In genomic region chr16:66549284-66550131, GRCh38 we compare ENCODE assay signal across 1 cellular context.
TF ChIP-seq lines count a peak whose summit lies in the region.

Gene TK2 (minus strand): TSS chr16:66550122. CDS start chr16:66550061, 61 bp downstream.

TF ChIP-seq in K562, 482 proteins besides CTCF, POLR2A, EP300 and RAD21 (continued from another document and continues in another):
- TF ChIP-seq HEY1 (CRISPR knock-in tag; IDR thresholded peaks at IDR 0.05; ENCODE audit: borderline replicate concordance) (no peak), HCFC1 (IDR thresholded peaks at IDR 0.05; ENCODE audit: low read depth, low read length) (no peak), SP1 (CRISPR knock-in tag; IDR thresholded peaks at IDR 0.05) (0 out of 2 replicates have a peak, but pooled peaks have one; percentile 33), TBP (optimal IDR thresholded peaks at IDR 0.05; ENCODE audit: low read depth, low read length) (peak; percentile 53), STAT5A (IDR thresholded peaks at IDR 0.05; ENCODE audit: borderline replicate concordance, low read length) (no peak), NONO (IDR thresholded peaks at IDR 0.05; ENCODE audit: low read depth in 2 of 2, low read length in 1 of 2) (peak; percentile 68 to 86; a peak in 3 of 4 replicates), ZNF277 (CRISPR knock-in tag; IDR thresholded peaks at IDR 0.05; ENCODE audit: borderline replicate concordance) (no peak), MBD2 (IDR thresholded peaks at IDR 0.05; ENCODE audit: borderline replicate concordance, low read depth) (no peak), SLC30A9 (CRISPR knock-in tag; IDR thresholded peaks at IDR 0.05) (no peak), PYGO2 (tag; IDR thresholded peaks at IDR 0.05) (no peak), MYC (IDR thresholded peaks at IDR 0.05; ENCODE audit: low read depth, low read length) (peak; percentile 24; the same call in 1 of the 2 replicates), MYC (CRISPR knock-in tag; IDR thresholded peaks at IDR 0.05; ENCODE audit: borderline replicate concordance, low read depth) (peak; percentile 22; the same call in 1 of the 2 replicates), ZNF445 (CRISPR knock-in tag; IDR thresholded peaks at IDR 0.05; ENCODE audit: low read depth) (no peak), MYBL2 (IDR thresholded peaks at IDR 0.05; ENCODE audit: low read depth) (no peak), MYBL2 (CRISPR knock-in tag; IDR thresholded peaks at IDR 0.05; ENCODE audit: borderline replicate concordance) (no peak), AFF1 (IDR thresholded peaks at IDR 0.05; ENCODE audit: low read depth in 1 of 2, partially characterized antibody in 2 of 2) (no peak), MAFK (IDR thresholded peaks at IDR 0.05; ENCODE audit: low read length) (no peak), ARID1B (IDR thresholded peaks at IDR 0.05) (no peak), HNRNPH1 (optimal IDR thresholded peaks at IDR 0.05; ENCODE audit: low read depth, low read length) (no peak), ZNF280B (CRISPR knock-in tag; IDR thresholded peaks at IDR 0.05) (no peak), PHB (CRISPR knock-in tag; IDR thresholded peaks at IDR 0.05) (peak; percentile 20; the same call in 1 of the 2 replicates), MECOM (CRISPR knock-in tag; IDR thresholded peaks at IDR 0.05) (no peak), SMARCA4 (IDR thresholded peaks at IDR 0.05) (no peak), ZNF407 (IDR thresholded peaks at IDR 0.05; ENCODE audit: low read depth) (no peak), JUN (IDR thresholded peaks at IDR 0.05; ENCODE audit: borderline replicate concordance, low read depth, low read length) (no peak), JUN (CRISPR knock-in tag; IDR thresholded peaks at IDR 0.05; ENCODE audit: borderline replicate concordance) (no peak; the same call in 1 of the 2 replicates), XRCC5 (IDR thresholded peaks at IDR 0.05; ENCODE audit: low read depth, low read length) (no peak; the same call in 1 of the 2 replicates), ZBTB5 (IDR thresholded peaks at IDR 0.05) (no peak), ID3 (CRISPR knock-in tag; IDR thresholded peaks at IDR 0.05) (no peak), ID3 (tag; IDR thresholded peaks at IDR 0.05) (peak; percentile 12; the same call in 1 of the 2 replicates), MITF (IDR thresholded peaks at IDR 0.05) (no peak), BCLAF1 (IDR thresholded peaks at IDR 0.05; ENCODE audit: borderline replicate concordance in 1 of 2, control insufficient read depth in 1 of 2, low read depth in 2 of 2, low read length in 1 of 2) (no peak), PPARD (CRISPR knock-in tag; IDR thresholded peaks at IDR 0.05) (no peak), ATF1 (CRISPR knock-in tag; IDR thresholded peaks at IDR 0.05) (no peak), ATF1 (tag; IDR thresholded peaks at IDR 0.05) (no peak), HNRNPL (IDR thresholded peaks at IDR 0.05; ENCODE audit: low read depth, low read length) (no peak), ZNF76 (CRISPR knock-in tag; IDR thresholded peaks at IDR 0.05; ENCODE audit: borderline replicate concordance) (no peak)
